ENCODE assay signal across 8 cellular contexts in the genomic region with DNA sequence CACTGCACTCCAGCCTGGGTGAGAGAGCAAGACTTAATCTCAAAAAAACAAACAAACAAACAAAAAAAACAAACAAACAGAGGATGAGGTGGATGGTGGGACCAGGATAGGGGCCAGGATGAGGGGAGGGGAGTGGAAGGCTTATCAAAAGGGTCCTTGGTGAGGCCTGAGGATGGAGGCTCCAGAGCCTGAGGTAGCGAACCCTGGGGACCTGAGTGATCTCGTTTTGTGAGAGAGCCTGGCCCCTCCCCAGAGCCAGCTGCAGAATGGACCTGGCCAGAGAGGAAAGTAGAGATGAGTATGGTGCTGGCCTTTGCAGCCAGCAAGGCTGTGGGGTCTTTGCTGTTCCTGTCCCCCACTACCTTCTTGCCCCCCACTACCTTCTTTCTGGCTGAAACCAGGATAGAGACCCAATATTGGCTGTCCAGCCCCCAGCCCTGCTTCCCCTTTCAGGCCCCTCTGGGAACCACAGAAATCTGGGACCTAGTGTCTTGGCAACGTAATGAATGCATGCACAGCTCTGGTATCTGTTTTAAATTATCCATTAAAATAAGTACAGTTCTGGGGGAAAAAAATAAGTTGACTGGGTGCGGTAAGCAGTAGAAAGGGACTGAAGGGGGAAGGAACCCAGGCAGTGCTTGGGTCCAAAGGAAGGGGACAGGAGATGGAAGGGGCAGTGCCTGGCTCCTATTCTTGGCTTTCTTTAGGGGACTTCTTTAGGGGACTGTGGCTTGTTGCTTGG. TPM values are rescaled to one million over a fixed set of nuclear protein-coding genes. Genes with fewer than 3 reads are reported as not detected.
A peak's percentile ranks its signal among the peaks of the same experiment; 100 is the strongest.
DNase-seq lines count a peak whose midpoint lies in the region; ATAC-seq and TF ChIP-seq lines count a peak whose summit lies in the region.

No MANE protein-coding gene starts in this region.

- no peaks in the 10 kb centered on the region for H3K9me3 Mint-ChIP-seq in activated naive CD8-positive, alpha-beta T cell treated with anti-CD3 and anti-CD28 coated beads, Interleukin-2, amount 50 U/mL, for 24 hours
- H3K9me3 Mint-ChIP-seq in immature natural killer cell, result no peaks in the 10 kb centered on the region
- H3K9me3 Mint-ChIP-seq in stimulated activated memory B cell treated with anti-CD40 and anti-IgM and Interleukin-4, amounts not matched to agents 10 μg/mL and 1 μg/mL and 100 μg/mL, for 72 hours, result no peaks in the 10 kb centered on the region

- H3K27ac ChIP-seq in HEK293 (ENCODE audit: extremely low read depth, low read depth, low read length), result no peak overlapping the region

- H3K4me3 Mint-ChIP-seq in activated naive CD8-positive, alpha-beta T cell treated with anti-CD3 and anti-CD28 coated beads, Interleukin-2, amount 50 U/mL, for 24 hours, result peak overlapping the region; percentile 93
- peak overlapping the region in 4 of 5 donors; percentile 86 to 92 (median 90) for H3K4me3 Mint-ChIP-seq in immature natural killer cell
- peak overlapping the region; percentile 98 for H3K4me3 Mint-ChIP-seq in stimulated activated memory B cell treated with anti-CD40 and anti-IgM and Interleukin-4, amounts not matched to agents 10 μg/mL and 1 μg/mL and 100 μg/mL, for 72 hours

- peaks cover 21% of the 10 kb centered on the region for H3K27me3 Mint-ChIP-seq in activated naive CD8-positive, alpha-beta T cell treated with anti-CD3 and anti-CD28 coated beads, Interleukin-2, amount 50 U/mL, for 24 hours
- H3K27me3 Mint-ChIP-seq in immature natural killer cell (ENCODE audit: low read depth in 3 of 3), result peaks cover 9 to 24% (median 14%) of the 10 kb centered on the region in 3 donors
- peaks cover 9% of the 10 kb centered on the region for H3K27me3 Mint-ChIP-seq in stimulated activated memory B cell treated with anti-CD40 and anti-IgM and Interleukin-4, amounts not matched to agents 10 μg/mL and 1 μg/mL and 100 μg/mL, for 72 hours

- DNase-seq in activated naive CD8-positive, alpha-beta T cell treated with anti-CD3 and anti-CD28 coated beads, Interleukin-2, amount 50 U/mL, for 24 hours, result no peak
- DNase-seq in immature natural killer cell (no peak), GM13976 (ENCODE audit: low spot score) (no peak)

- H3K36me3 Mint-ChIP-seq in activated naive CD8-positive, alpha-beta T cell treated with anti-CD3 and anti-CD28 coated beads, Interleukin-2, amount 50 U/mL, for 24 hours (ENCODE audit: low read depth), result peaks cover 17% of the 10 kb centered on the region
- no peaks in the 10 kb centered on the region for H3K36me3 Mint-ChIP-seq in immature natural killer cell
- peaks cover 22% of the 10 kb centered on the region for H3K36me3 Mint-ChIP-seq in stimulated activated memory B cell treated with anti-CD40 and anti-IgM and Interleukin-4, amounts not matched to agents 10 μg/mL and 1 μg/mL and 100 μg/mL, for 72 hours

- no peak for TF ChIP-seq CTCF in HEK293 (tag by site-specific recombination; IDR thresholded peaks at IDR 0.05)
- no peak for TF ChIP-seq CTCF in GM13976 (IDR thresholded peaks at IDR 0.05; ENCODE audit: borderline replicate concordance, control extremely low read depth, extremely low read depth, insufficient read depth, missing control alignments)

- peaks cover 47% of the 10 kb centered on the region for H3K4me1 Mint-ChIP-seq in activated naive CD8-positive, alpha-beta T cell treated with anti-CD3 and anti-CD28 coated beads, Interleukin-2, amount 50 U/mL, for 24 hours
- peaks cover 17 to 23% of the 10 kb centered on the region in 2 donors for H3K4me1 Mint-ChIP-seq in immature natural killer cell
- H3K4me1 Mint-ChIP-seq in stimulated activated memory B cell treated with anti-CD40 and anti-IgM and Interleukin-4, amounts not matched to agents 10 μg/mL and 1 μg/mL and 100 μg/mL, for 72 hours, result peaks cover 71% of the 10 kb centered on the region

- H3K4me1 ChIP-seq in HEK293 (ENCODE audit: control insufficient read depth, insufficient read depth, low read length), result peaks cover 4% of the 10 kb centered on the region

- CTCF ChIA-PET in HEK293 (lab: Yijun Ruan, JAX), result interaction anchor here (0.6 to 25.6 kb wide), 6 partner anchors 12 to 206 kb away, joined by 3 to 1029 read pairs (median 8); no protein-coding TSS in a partner anchor

- H3K4me3 ChIP-seq in HEK293 (ENCODE audit: low read depth, low read length), result no peak overlapping the region

- in situ Hi-C loops in GM13976 (cut with MboI; ENCODE audit: low sequenced_read_pairs, unreplicated experiment), result no loop called here

- H3K27ac Mint-ChIP-seq in activated naive CD8-positive, alpha-beta T cell treated with anti-CD3 and anti-CD28 coated beads, Interleukin-2, amount 50 U/mL, for 24 hours, result peak overlapping the region; percentile 78
- peak overlapping the region; percentile 17 to 93 (median 87) for H3K27ac Mint-ChIP-seq in immature natural killer cell
- H3K27ac Mint-ChIP-seq in stimulated activated memory B cell treated with anti-CD40 and anti-IgM and Interleukin-4, amounts not matched to agents 10 μg/mL and 1 μg/mL and 100 μg/mL, for 72 hours, result peak overlapping the region; percentile 95

- no peaks in the 10 kb centered on the region; a peak in 1 of 3 replicates for H3K36me3 ChIP-seq in HEK293 (ENCODE audit: control insufficient read depth in 2 of 2, insufficient read depth in 1 of 2, low read length in 2 of 2)

- POLR2A ChIA-PET in HEK293 (lab: Yijun Ruan, JAX), result interaction anchor here (1.3 to 5.5 kb wide), 5 partner anchors 11 to 80 kb away, joined by 3 to 63 read pairs (median 9); a partner anchor contains a TSS

- no peaks in the 10 kb centered on the region for H3K9me3 ChIP-seq in HEK293 (ENCODE audit: control insufficient read depth, insufficient read depth, low read depth, low read length)

- ATAC-seq in activated naive CD8-positive, alpha-beta T cell treated with anti-CD3 and anti-CD28 coated beads, Interleukin-2, amount 50 U/mL, for 24 hours, result no peak
- no peak for ATAC-seq in stimulated activated memory B cell treated with anti-CD40 and anti-IgM and Interleukin-4, amounts not matched to agents 10 μg/mL and 1 μg/mL and 100 μg/mL, for 72 hours
- ATAC-seq in GM18868 (IDR thresholded peaks at IDR 0.05; ENCODE audit: unreplicated experiment), result no peak
- no peak for ATAC-seq in HG02981 (IDR thresholded peaks at IDR 0.05; ENCODE audit: unreplicated experiment)
- no peak for ATAC-seq in GM21619 (IDR thresholded peaks at IDR 0.05; ENCODE audit: unreplicated experiment)

TF ChIP-seq in HEK293, 187 proteins besides CTCF, POLR2A, EP300 and RAD21 (continues in another document):
- TF ChIP-seq ZNF514 (tag by site-specific recombination; IDR thresholded peaks at IDR 0.05), result no peak
- TF ChIP-seq, protein P1, sequence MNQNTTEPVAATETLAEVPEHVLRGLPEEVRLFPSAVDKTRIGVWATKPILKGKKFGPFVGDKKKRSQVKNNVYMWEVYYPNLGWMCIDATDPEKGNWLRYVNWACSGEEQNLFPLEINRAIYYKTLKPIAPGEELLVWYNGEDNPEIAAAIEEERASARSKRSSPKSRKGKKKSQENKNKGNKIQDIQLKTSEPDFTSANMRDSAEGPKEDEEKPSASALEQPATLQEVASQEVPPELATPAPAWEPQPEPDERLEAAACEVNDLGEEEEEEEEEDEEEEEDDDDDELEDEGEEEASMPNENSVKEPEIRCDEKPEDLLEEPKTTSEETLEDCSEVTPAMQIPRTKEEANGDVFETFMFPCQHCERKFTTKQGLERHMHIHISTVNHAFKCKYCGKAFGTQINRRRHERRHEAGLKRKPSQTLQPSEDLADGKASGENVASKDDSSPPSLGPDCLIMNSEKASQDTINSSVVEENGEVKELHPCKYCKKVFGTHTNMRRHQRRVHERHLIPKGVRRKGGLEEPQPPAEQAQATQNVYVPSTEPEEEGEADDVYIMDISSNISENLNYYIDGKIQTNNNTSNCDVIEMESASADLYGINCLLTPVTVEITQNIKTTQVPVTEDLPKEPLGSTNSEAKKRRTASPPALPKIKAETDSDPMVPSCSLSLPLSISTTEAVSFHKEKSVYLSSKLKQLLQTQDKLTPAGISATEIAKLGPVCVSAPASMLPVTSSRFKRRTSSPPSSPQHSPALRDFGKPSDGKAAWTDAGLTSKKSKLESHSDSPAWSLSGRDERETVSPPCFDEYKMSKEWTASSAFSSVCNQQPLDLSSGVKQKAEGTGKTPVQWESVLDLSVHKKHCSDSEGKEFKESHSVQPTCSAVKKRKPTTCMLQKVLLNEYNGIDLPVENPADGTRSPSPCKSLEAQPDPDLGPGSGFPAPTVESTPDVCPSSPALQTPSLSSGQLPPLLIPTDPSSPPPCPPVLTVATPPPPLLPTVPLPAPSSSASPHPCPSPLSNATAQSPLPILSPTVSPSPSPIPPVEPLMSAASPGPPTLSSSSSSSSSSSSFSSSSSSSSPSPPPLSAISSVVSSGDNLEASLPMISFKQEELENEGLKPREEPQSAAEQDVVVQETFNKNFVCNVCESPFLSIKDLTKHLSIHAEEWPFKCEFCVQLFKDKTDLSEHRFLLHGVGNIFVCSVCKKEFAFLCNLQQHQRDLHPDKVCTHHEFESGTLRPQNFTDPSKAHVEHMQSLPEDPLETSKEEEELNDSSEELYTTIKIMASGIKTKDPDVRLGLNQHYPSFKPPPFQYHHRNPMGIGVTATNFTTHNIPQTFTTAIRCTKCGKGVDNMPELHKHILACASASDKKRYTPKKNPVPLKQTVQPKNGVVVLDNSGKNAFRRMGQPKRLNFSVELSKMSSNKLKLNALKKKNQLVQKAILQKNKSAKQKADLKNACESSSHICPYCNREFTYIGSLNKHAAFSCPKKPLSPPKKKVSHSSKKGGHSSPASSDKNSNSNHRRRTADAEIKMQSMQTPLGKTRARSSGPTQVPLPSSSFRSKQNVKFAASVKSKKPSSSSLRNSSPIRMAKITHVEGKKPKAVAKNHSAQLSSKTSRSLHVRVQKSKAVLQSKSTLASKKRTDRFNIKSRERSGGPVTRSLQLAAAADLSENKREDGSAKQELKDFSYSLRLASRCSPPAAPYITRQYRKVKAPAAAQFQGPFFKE (tag by site-specific recombination; IDR thresholded peaks at IDR 0.05; ENCODE audit: borderline replicate concordance), result no peak
- TF ChIP-seq ZNF529 (tag by site-specific recombination; IDR thresholded peaks at IDR 0.05; ENCODE audit: insufficient replicate concordance), result no peak
- no peak for TF ChIP-seq ZNF776 (tag by site-specific recombination; IDR thresholded peaks at IDR 0.05; ENCODE audit: borderline replicate concordance)
- no peak for TF ChIP-seq OVOL3 (tag by site-specific recombination; IDR thresholded peaks at IDR 0.05)

RNA-seq across cellular contexts. Expression of a gene that starts 1.1 kb away (rescaled TPM):
- polyA plus RNA-seq in immature natural killer cell, result 10 to 100 TPM in 2 of 3 donors, 1 to 10 TPM in 1; 4.4 to 14.0 (median 10.3) TPM

RNA-seq across cellular contexts. Expression of a gene that starts 31.2 kb away (rescaled TPM):
- not detected for polyA plus RNA-seq in immature natural killer cell

RNA-seq across cellular contexts. Expression of a gene that starts 40.0 kb away (rescaled TPM):
- 10 to 100 TPM in 1 of 3 donors, 1 to 10 TPM in 2; 2.5 to 12.4 (median 3.2) TPM for polyA plus RNA-seq in immature natural killer cell

RNA-seq across cellular contexts. Expression of a gene that starts 52.5 kb away (rescaled TPM):
- polyA plus RNA-seq in immature natural killer cell, result not detected

RNA-seq across cellular contexts. Expression of a gene that starts 58.9 kb away (rescaled TPM):
- polyA plus RNA-seq in immature natural killer cell, result 100 to 1,000 TPM; 144 to 204 (median 160) TPM
